In the genomic region with DNA sequence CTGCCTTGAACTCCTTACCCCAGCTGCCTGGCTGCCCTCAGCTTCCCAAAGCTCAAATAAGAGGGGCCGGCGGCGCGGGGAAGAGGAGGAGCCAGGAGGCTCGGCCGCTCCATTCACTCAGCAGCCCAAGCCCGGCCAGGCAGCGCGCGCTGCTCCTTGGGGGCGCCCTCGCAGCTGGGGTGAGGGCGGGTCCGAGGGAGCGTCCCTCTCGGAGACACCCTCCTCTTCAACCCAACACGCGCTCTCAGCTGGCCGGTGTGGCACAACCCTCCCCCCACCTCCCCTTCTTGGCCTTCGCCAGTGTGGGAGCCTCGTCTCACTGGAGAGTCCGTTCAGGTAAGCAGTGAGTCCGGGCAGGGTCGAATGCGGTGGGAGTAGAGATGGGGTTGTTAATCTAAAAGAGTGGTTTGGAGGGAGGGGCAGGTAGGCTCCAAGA, we compare ENCODE assay signal across 9 cellular contexts.
DNase-seq lines count a peak whose midpoint lies in the region; ATAC-seq lines count a peak whose summit lies in the region.
"Had no signal": no experiment of that assay in that cellular context is flagged by ENCODE, and none has a peak within 500 bp of the region (broad histone marks: within the 10 kb centered on the region; RNA-seq: fewer than 3 reads in every experiment).

A gene (minus strand): TSS at position 29 of the 436 bp plus-strand sequence.

- H3K9me3 Mint-ChIP-seq in T-helper 1 cell treated with Interleukin-12 subunit alpha and Interleukin-12 subunit beta and Interleukin-4 antibody, amounts not matched to agents 30 μg/mL and 1 μg/mL, for 36 hours, result no peaks in the 10 kb centered on the region
- H3K9me3 Mint-ChIP-seq in stimulated activated naive CD8-positive, alpha-beta T cell treated with anti-CD3 and anti-CD28 coated beads, Interleukin-15, amount 100 ng/mL, for 72 hours, result no peaks in the 10 kb centered on the region

- H3K27ac Mint-ChIP-seq in T-helper 1 cell treated with Interleukin-12 subunit alpha and Interleukin-12 subunit beta and Interleukin-4 antibody, amounts not matched to agents 30 μg/mL and 1 μg/mL, for 36 hours, result peak within 1 kb of the TSS; percentile 63
- H3K27ac Mint-ChIP-seq in stimulated activated naive CD8-positive, alpha-beta T cell treated with anti-CD3 and anti-CD28 coated beads, Interleukin-15, amount 100 ng/mL, for 72 hours, result no peak within 1 kb of the TSS

- H3K27me3 Mint-ChIP-seq in T-helper 1 cell treated with Interleukin-12 subunit alpha and Interleukin-12 subunit beta and Interleukin-4 antibody, amounts not matched to agents 30 μg/mL and 1 μg/mL, for 36 hours (ENCODE audit: low read depth), result peaks cover 82% of the 10 kb centered on the region
- H3K27me3 Mint-ChIP-seq in stimulated activated naive CD8-positive, alpha-beta T cell treated with anti-CD3 and anti-CD28 coated beads, Interleukin-15, amount 100 ng/mL, for 72 hours, result peaks cover 98% of the 10 kb centered on the region

- no peak for ATAC-seq in stimulated activated naive CD8-positive, alpha-beta T cell treated with anti-CD3 and anti-CD28 coated beads, Interleukin-15, amount 100 ng/mL, for 72 hours
- ATAC-seq in HG02870 (IDR thresholded peaks at IDR 0.05; ENCODE audit: unreplicated experiment) (no peak), HG03025 (IDR thresholded peaks at IDR 0.05; ENCODE audit: low FRiP score, unreplicated experiment) (no peak), HG02798 (IDR thresholded peaks at IDR 0.05; ENCODE audit: poor library complexity, unreplicated experiment) (no peak)

- peak within 1 kb of the TSS; percentile 21 for H3K4me3 Mint-ChIP-seq in T-helper 1 cell treated with Interleukin-12 subunit alpha and Interleukin-12 subunit beta and Interleukin-4 antibody, amounts not matched to agents 30 μg/mL and 1 μg/mL, for 36 hours
- H3K4me3 Mint-ChIP-seq in stimulated activated naive CD8-positive, alpha-beta T cell treated with anti-CD3 and anti-CD28 coated beads, Interleukin-15, amount 100 ng/mL, for 72 hours, result peak within 1 kb of the TSS; percentile 66 to 69

- peaks cover 3% of the 10 kb centered on the region for H3K36me3 Mint-ChIP-seq in T-helper 1 cell treated with Interleukin-12 subunit alpha and Interleukin-12 subunit beta and Interleukin-4 antibody, amounts not matched to agents 30 μg/mL and 1 μg/mL, for 36 hours (ENCODE audit: low read depth)

- DNase-seq in T-helper 1 cell (no peak), UCSD-AML1 (lab: John Stamatoyannopoulos, UW; ENCODE audit: unreplicated experiment) (peak; percentile 86), hepatic stellate cell (ENCODE audit: low spot score) (peak; percentile 82)
- no peak for DNase-seq in stimulated activated naive CD8-positive, alpha-beta T cell treated with anti-CD3 and anti-CD28 coated beads, Interleukin-15, amount 100 ng/mL, for 72 hours
- DNase-seq: adrenal gland had no signal

- peaks cover 16% of the 10 kb centered on the region for H3K4me1 Mint-ChIP-seq in T-helper 1 cell treated with Interleukin-12 subunit alpha and Interleukin-12 subunit beta and Interleukin-4 antibody, amounts not matched to agents 30 μg/mL and 1 μg/mL, for 36 hours (ENCODE audit: low read depth)
- peaks cover 75% of the 10 kb centered on the region for H3K4me1 Mint-ChIP-seq in stimulated activated naive CD8-positive, alpha-beta T cell treated with anti-CD3 and anti-CD28 coated beads, Interleukin-15, amount 100 ng/mL, for 72 hours

Comparison
In these comparisons a context has a peak if more than half of its experiments do, and no peak if none do; other contexts are left out.
1. DNase-seq: peak in UCSD-AML1 (single experiment) and hepatic stellate cell (single experiment); none in T-helper 1 cell (0 of 5) and stimulated activated naive CD8-positive, alpha-beta T cell treated with anti-CD3 and anti-CD28 coated beads, Interleukin-15, amount 100 ng/mL, for 72 hours (0 of 2).